In genomic region chr10:69344591-69345244, GRCh38 we compare ENCODE assay signal across 9 cellular contexts.
DNase-seq lines count a peak whose midpoint lies in the region; ATAC-seq and TF ChIP-seq lines count a peak whose summit lies in the region.
"Had no signal": no experiment of that assay in that cellular context is flagged by ENCODE, and none has a peak within 500 bp of the region (broad histone marks: within the 10 kb centered on the region; RNA-seq: fewer than 3 reads in every experiment).

No MANE protein-coding gene starts in this region.

- peaks cover 5% of the 10 kb centered on the region for H4K20me1 ChIP-seq in Loucy (ENCODE audit: insufficient read depth, low read length, poor library complexity, severe bottlenecking)

- H3K36me3 Mint-ChIP-seq in CD14-positive monocyte: peaks cover 31 to 44% of the 10 kb centered on the region in 2 donors
- peaks cover 19% of the 10 kb centered on the region for H3K36me3 Mint-ChIP-seq in endodermal cell (ENCODE audit: low read depth)

- intact Hi-C loops in CD14-positive monocyte (cut with micrococcal nuclease): loop anchor here in 1 of 2 donors (5.0 kb wide), 1 partner anchor 32 kb away; no protein-coding TSS in a partner anchor

- H3K4me1 ChIP-seq in Loucy (ENCODE audit: insufficient read depth, low read length, poor library complexity, severe bottlenecking) (peaks cover 48% of the 10 kb centered on the region), endodermal cell (ENCODE audit: control insufficient read depth, insufficient read depth, low read length) (peaks cover 2% of the 10 kb centered on the region)

- no peak for TF ChIP-seq CTCF in CD14-positive monocyte (IDR thresholded peaks at IDR 0.05)
- no peak for TF ChIP-seq CTCF in Loucy (conservative IDR thresholded peaks at IDR 0.05; ENCODE audit: low read length)
- no peak for TF ChIP-seq CTCF in endodermal cell (conservative IDR thresholded peaks at IDR 0.05)

- peak; percentile 83 for ATAC-seq in GM18868 (IDR thresholded peaks at IDR 0.05; ENCODE audit: unreplicated experiment)
- no peak for ATAC-seq in GM19324 (IDR thresholded peaks at IDR 0.05; ENCODE audit: low FRiP score, unreplicated experiment)
- ATAC-seq in SK-N-SH treated with all-trans-retinoic acid at 6 μM for 48 hours: no peak
- no peak for ATAC-seq in HG03108 (IDR thresholded peaks at IDR 0.05; ENCODE audit: unreplicated experiment)

- no peak overlapping the region for H3K27ac ChIP-seq in endodermal cell (ENCODE audit: low read depth, low read length)

- H3K4me3 ChIP-seq in Loucy (ENCODE audit: low read length, poor library complexity, severe bottlenecking): peak overlapping the region; percentile 21
- no peak overlapping the region for H3K4me3 ChIP-seq in endodermal cell (ENCODE audit: low read length)

- H3K36me3 ChIP-seq in Loucy (ENCODE audit: insufficient read depth, low read length) (peaks cover 46% of the 10 kb centered on the region), endodermal cell (ENCODE audit: control insufficient read depth, insufficient read depth, low read length) (no peaks in the 10 kb centered on the region)

- H3K79me2 ChIP-seq in Loucy (ENCODE audit: insufficient read depth, low read length): peaks cover 72% of the 10 kb centered on the region

- no peak overlapping the region for H2AFZ ChIP-seq in Loucy (ENCODE audit: low read length)

- H3K4me2 ChIP-seq in Loucy (ENCODE audit: low read depth, low read length, poor library complexity, severe bottlenecking): peak overlapping the region; percentile 61

- H3K9me3 Mint-ChIP-seq in CD14-positive monocyte (peaks cover 0 to 3% (median 0%) of the 10 kb centered on the region in 7 donors), endodermal cell (no peaks in the 10 kb centered on the region)

- peaks cover 7% of the 10 kb centered on the region; the same call in 1 of the 2 replicates for H3F3A ChIP-seq in Loucy (ENCODE audit: low read depth)

- H3K4me1 Mint-ChIP-seq in CD14-positive monocyte: peaks cover 87% of the 10 kb centered on the region
- peaks cover 30% of the 10 kb centered on the region for H3K4me1 Mint-ChIP-seq in endodermal cell

- no peak overlapping the region for H3K4me3 Mint-ChIP-seq in CD14-positive monocyte
- H3K4me3 Mint-ChIP-seq in endodermal cell: no peak overlapping the region

- H3K9ac ChIP-seq in Loucy (ENCODE audit: low read depth, low read length, poor library complexity, severe bottlenecking) (peak overlapping the region; percentile 26), endodermal cell (ENCODE audit: extremely low read depth, low read length, poor library complexity, severe bottlenecking) (no peak overlapping the region)

- DNase-seq in CD14-positive monocyte (ENCODE audit: low spot score) (no peak), endodermal cell (peak; percentile 57), RPMI8226 (no peak)
- DNase-seq: SIG-M5 had no signal

- H3K27me3 Mint-ChIP-seq in CD14-positive monocyte (ENCODE audit: low read depth in 3 of 3) (peaks cover 0 to 6% (median 0%) of the 10 kb centered on the region in 3 donors), endodermal cell (ENCODE audit: insufficient read depth) (no peaks in the 10 kb centered on the region)

- 84 to 87% methylated on average over 7 to 13 of the region's 13 CpGs for WGBS in endodermal cell (ENCODE audit: insufficient coverage in 1 of 2, insufficient read length in 1 of 2), 2 experiments

- H3K27ac Mint-ChIP-seq in CD14-positive monocyte (peak overlapping the region in 6 of 7 donors; percentile 7 to 90 (median 65)), endodermal cell (peak overlapping the region; percentile 80)

- no peaks in the 10 kb centered on the region for H3K9me3 ChIP-seq in Loucy (ENCODE audit: insufficient read depth, low read depth, low read length)
- H3K9me3 ChIP-seq in endodermal cell (ENCODE audit: control insufficient read depth, low read length): no peaks in the 10 kb centered on the region

- no peaks in the 10 kb centered on the region for H3K9me2 ChIP-seq in Loucy (replicated peaks; ENCODE audit: low read depth, low read length)

- H3K27me3 ChIP-seq in Loucy (ENCODE audit: insufficient read depth, low read length, poor library complexity, severe bottlenecking) (no peaks in the 10 kb centered on the region), endodermal cell (ENCODE audit: control insufficient read depth, insufficient read depth, low read length, poor library complexity, severe bottlenecking) (no peaks in the 10 kb centered on the region)

TF ChIP-seq in SK-N-SH treated with all-trans-retinoic acid at 6 μM for 48 hours, 23 proteins besides CTCF, POLR2A, EP300 and RAD21:
- no peak for TF ChIP-seq ESRRG (CRISPR knock-in tag; IDR thresholded peaks at IDR 0.05)
- no peak for TF ChIP-seq CSRNP3 (CRISPR knock-in tag; IDR thresholded peaks at IDR 0.05)
- TF ChIP-seq CREB5 (CRISPR knock-in tag; IDR thresholded peaks at IDR 0.05; ENCODE audit: low read depth): no peak
- TF ChIP-seq ZFP30 (CRISPR knock-in tag; IDR thresholded peaks at IDR 0.05): no peak
- TF ChIP-seq TSHZ2 (CRISPR knock-in tag; IDR thresholded peaks at IDR 0.05): no peak
- no peak for TF ChIP-seq POU6F1 (CRISPR knock-in tag; IDR thresholded peaks at IDR 0.05; ENCODE audit: borderline replicate concordance, low read depth)
- TF ChIP-seq RARB (CRISPR knock-in tag; IDR thresholded peaks at IDR 0.05): no peak
- no peak for TF ChIP-seq TCF4 (CRISPR knock-in tag; IDR thresholded peaks at IDR 0.05; ENCODE audit: borderline replicate concordance)
- no peak for TF ChIP-seq CSDC2 (CRISPR knock-in tag; IDR thresholded peaks at IDR 0.05)
- TF ChIP-seq ZNF8 (CRISPR knock-in tag; IDR thresholded peaks at IDR 0.05): no peak
- no peak for TF ChIP-seq ZFP3 (CRISPR knock-in tag; IDR thresholded peaks at IDR 0.05)
- no peak for TF ChIP-seq GLIS3 (CRISPR knock-in tag; IDR thresholded peaks at IDR 0.05)
- TF ChIP-seq TOX (CRISPR knock-in tag; IDR thresholded peaks at IDR 0.05; ENCODE audit: borderline replicate concordance): no peak
- no peak for TF ChIP-seq OSR1 (CRISPR knock-in tag; IDR thresholded peaks at IDR 0.05)
- no peak for TF ChIP-seq ISL1 (CRISPR knock-in tag; IDR thresholded peaks at IDR 0.05)
